Comparison of ENCODE assay signal across 11 cellular contexts in the genomic region with DNA sequence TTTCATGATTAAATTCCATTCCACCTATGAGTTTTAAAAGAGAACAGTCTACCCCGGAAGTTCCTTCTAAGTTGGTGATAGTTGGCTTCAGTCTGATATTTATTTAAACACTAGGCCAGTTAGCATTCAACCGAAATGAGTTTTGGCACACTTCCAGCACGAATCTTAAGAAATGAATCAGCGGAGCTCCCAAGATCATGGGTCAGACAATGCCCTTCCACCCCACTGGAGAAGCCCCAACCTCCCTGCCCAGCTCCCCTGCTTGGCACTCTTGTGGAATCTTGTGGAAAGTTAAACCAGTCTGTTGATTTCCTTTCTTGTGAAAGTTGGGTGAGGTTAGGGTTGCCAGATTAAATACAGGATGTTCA.
DNase-seq lines count a peak whose midpoint lies in the region; ATAC-seq and TF ChIP-seq lines count a peak whose summit lies in the region.
"Had no signal": no experiment of that assay in that cellular context is flagged by ENCODE, and none has a peak within 500 bp of the region (broad histone marks: within the 10 kb centered on the region; RNA-seq: fewer than 3 reads in every experiment).

No MANE protein-coding gene starts in this region.

- no peak for TF ChIP-seq EP300 in esophagus muscularis mucosa (IDR thresholded peaks at IDR 0.05)

- ATAC-seq in PC-3 (no peak), omental fat pad (ENCODE audit: low FRiP score) (peak; percentile 64)
- no peak for ATAC-seq in stimulated activated naive CD8-positive, alpha-beta T cell treated with anti-CD3 and anti-CD28 coated beads, Interleukin-15, Interleukin-2, amounts not matched to agents 100 U/mL and 50 U/mL, for 24 hours

- H4K20me1 ChIP-seq in PC-3 (ENCODE audit: low read length): no peaks in the 10 kb centered on the region

- H3K36me3 ChIP-seq in PC-3 (ENCODE audit: low read depth, low read length) (no peaks in the 10 kb centered on the region), esophagus muscularis mucosa (no peaks in the 10 kb centered on the region)

- TF ChIP-seq CTCF in PC-3 (conservative IDR thresholded peaks at IDR 0.05; ENCODE audit: low read depth, low read length) (no peak), epithelial cell of esophagus (IDR thresholded peaks at IDR 0.05; ENCODE audit: insufficient read depth, low read depth, low read length, missing control alignments) (no peak), omental fat pad (IDR thresholded peaks at IDR 0.05) (no peak), esophagus muscularis mucosa (IDR thresholded peaks at IDR 0.05) (no peak)

- POLR2A ChIA-PET in PC-3 (lab: Charles Lee; ENCODE audit: unreplicated experiment): no interaction called here

- intact Hi-C loops in PC-3 (cut with micrococcal nuclease): no loop called here
- intact Hi-C loops in esophagus muscularis mucosa (cut with DNase I): no loop called here

- no peak overlapping the region for H3K4me3 ChIP-seq in PC-3 (ENCODE audit: low read length)
- H3K4me3 ChIP-seq in epithelial cell of esophagus (ENCODE audit: low read length): no peak overlapping the region
- no peak overlapping the region for H3K4me3 ChIP-seq in esophagus muscularis mucosa

- CTCF ChIA-PET in PC-3 (lab: Charles Lee): no interaction called here

- H2AFZ ChIP-seq in PC-3 (ENCODE audit: low read length): no peak overlapping the region

- DNase-seq in EH (ENCODE audit: low read depth): peak; percentile 27
- DNase-seq in PC-3: peak; percentile 79
- DNase-seq in epithelial cell of esophagus (ENCODE audit: low read depth): peak; percentile 61
- no peak for DNase-seq in omental fat pad (ENCODE audit: low spot score)
- no peak for DNase-seq in cerebellar cortex (ENCODE audit: low spot score)
- DNase-seq in esophagus muscularis mucosa (ENCODE audit: extremely low spot score): no peak
- DNase-seq in NCI-H2081 treated with DMSO at 0.1 percent for 48 hours (lab: John Stamatoyannopoulos, UW): no peak
- DNase-seq in stimulated activated naive CD8-positive, alpha-beta T cell treated with anti-CD3 and anti-CD28 coated beads, Interleukin-15, Interleukin-2, amounts not matched to agents 100 U/mL and 50 U/mL, for 24 hours: no peak
- DNase-seq: CD4-positive, CD25-positive, alpha-beta regulatory T cell; SHP77; stimulated activated CD4-positive, alpha-beta T cell treated with anti-CD3 and anti-CD28 coated beads, Interleukin-12 subunit alpha, Interleukin-12 subunit beta, amount 100 ng/mL, for 4 hours had no signal

- H3K9ac ChIP-seq in PC-3 (ENCODE audit: low read length): no peak overlapping the region

- H3K27me3 ChIP-seq in PC-3 (ENCODE audit: low read length): peaks cover 21% of the 10 kb centered on the region; the same call in 1 of the 2 replicates
- no peaks in the 10 kb centered on the region for H3K27me3 ChIP-seq in esophagus muscularis mucosa

- peak overlapping the region; percentile 7; the same call in 1 of the 2 replicates for H3K4me2 ChIP-seq in PC-3 (ENCODE audit: low read length)

- no TSS peak for BruUV-seq in PC-3 (replicated peaks; lab: Mats Ljungman, UMichigan)

- H3K9me3 ChIP-seq in PC-3 (ENCODE audit: low read length) (no peaks in the 10 kb centered on the region), esophagus muscularis mucosa (no peaks in the 10 kb centered on the region)

- no peak for TF ChIP-seq POLR2A in esophagus muscularis mucosa (IDR thresholded peaks at IDR 0.05; ENCODE audit: low read depth)

- no peak overlapping the region for H3K27ac ChIP-seq in PC-3 (ENCODE audit: low read length)
- no peak overlapping the region for H3K27ac ChIP-seq in esophagus muscularis mucosa (replicated peaks in 1 of 4)

- WGBS in esophagus muscularis mucosa: 42% methylated on average over 4 of the region's 4 CpGs

- peaks cover 4% of the 10 kb centered on the region; the same call in 1 of the 2 replicates for H3K4me1 ChIP-seq in PC-3 (ENCODE audit: insufficient read depth, low read length)
- no peaks in the 10 kb centered on the region for H3K4me1 ChIP-seq in esophagus muscularis mucosa

- no peaks in the 10 kb centered on the region for H3F3A ChIP-seq in PC-3 (ENCODE audit: low read length, unreplicated experiment)

- H3K79me2 ChIP-seq in PC-3 (ENCODE audit: low read length): no peaks in the 10 kb centered on the region

- no peaks in the 10 kb centered on the region for H3K9me2 ChIP-seq in PC-3 (replicated peaks; ENCODE audit: low read length)

Comparison
In these comparisons a context has a peak if more than half of its experiments do, and no peak if none do; other contexts are left out.
1. DNase-seq: peak in EH (single experiment), PC-3 (single experiment) and epithelial cell of esophagus (single experiment); none in omental fat pad (single experiment), cerebellar cortex (single experiment), esophagus muscularis mucosa (single experiment), NCI-H2081 treated with DMSO at 0.1 percent for 48 hours (single experiment) and stimulated activated naive CD8-positive, alpha-beta T cell treated with anti-CD3 and anti-CD28 coated beads, Interleukin-15, Interleukin-2, amounts not matched to agents 100 U/mL and 50 U/mL, for 24 hours (single experiment).